ENCODE assay signal across 9 cellular contexts in genomic region chr3:42035816-42036482, GRCh38. TPM values are rescaled to one million over a fixed set of nuclear protein-coding genes. Genes with fewer than 3 reads are reported as not detected.
DNase-seq lines count a peak whose midpoint lies in the region; ATAC-seq and TF ChIP-seq lines count a peak whose summit lies in the region.
"Had no signal": no experiment of that assay in that cellular context is flagged by ENCODE, and none has a peak within 500 bp of the region (broad histone marks: within the 10 kb centered on the region; RNA-seq: fewer than 3 reads in every experiment).

No MANE protein-coding gene starts in this region.

- DNase-seq in OCI-LY7 (ENCODE audit: low spot score) (no peak), coronary artery (ENCODE audit: low spot score) (no peak), upper lobe of left lung (peak in 1 of 2 donors; percentile 54), NCI-H1930 (lab: John Stamatoyannopoulos, UW) (no peak), iPS-NIHi7 (ENCODE audit: extremely low spot score) (no peak), COLO829 (ENCODE audit: low spot score) (no peak)
- DNase-seq: activated naive CD8-positive, alpha-beta T cell treated with anti-CD3 and anti-CD28 coated beads, Interleukin-2, amount 10 ng/mL, durations not matched to agents 7 days and 5 days; NCI-H2171 had no signal

- H3K79me2 ChIP-seq in OCI-LY7 (ENCODE audit: insufficient read depth, low read depth, low read length), result peaks cover 97% of the 10 kb centered on the region

- TF ChIP-seq EP300 in upper lobe of left lung (IDR thresholded peaks at IDR 0.05), result no peak

- no TSS peak for BruUV-seq in OCI-LY7 (replicated peaks; lab: Mats Ljungman, UMichigan)

- H3K4me3 ChIP-seq in OCI-LY7 (ENCODE audit: low read depth, low read length, poor library complexity, severe bottlenecking), result no peak overlapping the region
- no peak overlapping the region for H3K4me3 ChIP-seq in coronary artery
- no peak overlapping the region for H3K4me3 ChIP-seq in mucosa of rectum (ENCODE audit: low read length in 2 of 2)
- H3K4me3 ChIP-seq in upper lobe of left lung, result no peak overlapping the region

- H3K36me3 ChIP-seq in OCI-LY7 (ENCODE audit: insufficient read depth, low read length) (peaks cover 63% of the 10 kb centered on the region), mucosa of rectum (ENCODE audit: control insufficient read depth in 2 of 2, insufficient read depth in 2 of 2, low read length in 2 of 2) (peaks cover 0 to 9% of the 10 kb centered on the region in 2 donors), upper lobe of left lung (peaks cover 0 to 6% (median 2%) of the 10 kb centered on the region in 4 donors)

- CTCF ChIA-PET in OCI-LY7 (lab: Charles Lee; ENCODE audit: unreplicated experiment), result no interaction called here

- intact Hi-C loops in OCI-LY7 (cut with micrococcal nuclease; ENCODE audit: unreplicated experiment), result no loop called here

- TF ChIP-seq POLR2A in upper lobe of left lung (IDR thresholded peaks at IDR 0.05), result no peak

- POLR2A ChIA-PET in OCI-LY7 (lab: Charles Lee), result interaction anchor here (0.6 to 2.9 kb wide), 8 partner anchors 10 to 523 kb away, joined by 3 to 16 read pairs (median 5); no protein-coding TSS in a partner anchor

- peak overlapping the region; percentile 44 for H3K27ac ChIP-seq in OCI-LY7 (ENCODE audit: low read depth, low read length, poor library complexity, severe bottlenecking)
- peak overlapping the region; percentile 26 to 88 for H3K27ac ChIP-seq in coronary artery
- H3K27ac ChIP-seq in mucosa of rectum (ENCODE audit: low read depth in 2 of 2, low read length in 2 of 2), result peak overlapping the region; percentile 49 to 55
- H3K27ac ChIP-seq in upper lobe of left lung, result peak overlapping the region; percentile 63 to 71 (median 66)

- TF ChIP-seq CTCF in OCI-LY7 (conservative IDR thresholded peaks at IDR 0.05; ENCODE audit: low read length) (no peak), coronary artery (IDR thresholded peaks at IDR 0.05) (no peak), upper lobe of left lung (IDR thresholded peaks at IDR 0.05) (no peak)

- H3K9me3 ChIP-seq in OCI-LY7 (ENCODE audit: low read length) (peaks cover 3% of the 10 kb centered on the region; the same call in 1 of the 2 replicates), mucosa of rectum (ENCODE audit: control insufficient read depth in 2 of 2, low read length in 2 of 2) (no peaks in the 10 kb centered on the region), upper lobe of left lung (no peaks in the 10 kb centered on the region)

- ATAC-seq in upper lobe of left lung (ENCODE audit: low FRiP score in 2 of 2), result no peak

- H3K9me2 ChIP-seq in OCI-LY7 (ENCODE audit: insufficient read depth, low read length), result no peaks in the 10 kb centered on the region

- 45 to 46% methylated on average over 3 to 4 of the region's 4 CpGs for WGBS in upper lobe of left lung, 2 donors

- no peak overlapping the region for H3K9ac ChIP-seq in mucosa of rectum (ENCODE audit: low read depth in 1 of 2, low read length in 2 of 2)

- peaks cover 18% of the 10 kb centered on the region; the same call in 1 of the 2 replicates for H4K20me1 ChIP-seq in OCI-LY7 (ENCODE audit: insufficient read depth, low read length)

- H3K4me1 ChIP-seq in OCI-LY7 (ENCODE audit: insufficient read depth, low read length, poor library complexity, severe bottlenecking), result peaks cover 64% of the 10 kb centered on the region
- peaks cover 2 to 31% of the 10 kb centered on the region in 2 donors for H3K4me1 ChIP-seq in mucosa of rectum (ENCODE audit: control insufficient read depth in 2 of 2, insufficient read depth in 2 of 2, low read length in 2 of 2)
- peaks cover 47 to 65% (median 55%) of the 10 kb centered on the region in 4 donors for H3K4me1 ChIP-seq in upper lobe of left lung

- H2AFZ ChIP-seq in OCI-LY7 (ENCODE audit: low read length), result no peak overlapping the region

- H3K27me3 ChIP-seq in mucosa of rectum (ENCODE audit: control insufficient read depth in 2 of 2, insufficient read depth in 2 of 2, low read length in 2 of 2), result no peaks in the 10 kb centered on the region
- H3K27me3 ChIP-seq in upper lobe of left lung, result no peaks in the 10 kb centered on the region

- H3K4me2 ChIP-seq in OCI-LY7 (ENCODE audit: low read length), result peak overlapping the region; percentile 49

RNA-seq across cellular contexts. Expression of gene TRAK1, which starts 55.2 kb away (rescaled TPM):
- 60.8 and 62.5 TPM in 2 replicates for total RNA-seq in OCI-LY7 (2014; rRNA removed; shearing (Covaris generic))
- total RNA-seq in OCI-LY7 (2022) (88.3 and 92.6 TPM in 2 replicates), upper lobe of left lung (100 to 1,000 TPM in 1 of 6 donors, 10 to 100 TPM in 5; 46.7 to 107 (median 74.7) TPM)
